ENCODE assay signal across 31 cellular contexts in the genomic region with DNA sequence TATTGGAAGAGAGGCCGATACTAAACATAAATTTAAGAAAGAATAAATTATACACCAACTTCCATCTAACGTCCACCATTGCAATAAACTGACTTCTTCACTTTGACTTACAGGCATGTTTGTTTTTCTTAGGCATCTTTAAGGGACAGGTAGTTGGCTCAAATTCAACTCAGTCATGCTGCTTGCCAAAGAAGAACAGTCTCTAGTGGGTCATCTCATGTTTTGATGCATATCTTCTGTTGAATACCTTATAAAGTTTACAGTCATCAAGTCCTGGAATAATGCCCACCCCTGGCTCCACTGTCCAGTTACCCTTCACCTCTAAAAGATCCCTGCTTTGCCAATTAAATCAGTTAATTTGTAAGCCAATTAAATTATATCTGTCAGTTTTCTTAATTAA.
"Had no signal": no experiment of that assay in that cellular context is flagged by ENCODE, and none has a peak within 500 bp of the region (broad histone marks: within the 10 kb centered on the region; RNA-seq: fewer than 3 reads in every experiment).

No MANE protein-coding gene starts in this region.

- H3K4me3 ChIP-seq: adrenal gland, body of pancreas, cardiac muscle cell, colonic mucosa, esophagus squamous epithelium, gastroesophageal sphincter, heart right ventricle, hepatocyte had no signal

- H3K27me3 Mint-ChIP-seq: activated CD4-positive, alpha-beta memory T cell treated with anti-CD3 and anti-CD28 coated beads for 36 hours; activated CD4-positive, alpha-beta T cell treated with anti-CD3 and anti-CD28 coated beads for 36 hours; activated CD4-positive, alpha-beta T cell treated with anti-CD3 and anti-CD28 coated beads, Interleukin-2, amount 10 ng/mL, durations not matched to agents 24 days and 14 days; activated CD8-positive, alpha-beta memory T cell treated with anti-CD3 and anti-CD28 coated beads, Interleukin-2, amount 10 ng/mL, durations not matched to agents 7 days and 5 days; activated naive CD4-positive, alpha-beta T cell treated with anti-CD3 and anti-CD28 coated beads, Interleukin-2, amount 50 U/mL, for 24 hours; activated naive CD8-positive, alpha-beta T cell treated with anti-CD3 and anti-CD28 coated beads for 36 hours; activated naive CD8-positive, alpha-beta T cell treated with anti-CD3 and anti-CD28 coated beads, Interleukin-2, amount 50 U/mL, for 24 hours had no signal

- H3K4me1 Mint-ChIP-seq: activated CD4-positive, alpha-beta T cell treated with anti-CD3 and anti-CD28 coated beads for 36 hours; activated CD4-positive, alpha-beta T cell treated with anti-CD3 and anti-CD28 coated beads, Interleukin-2, amount 10 ng/mL, durations not matched to agents 24 days and 14 days; activated CD8-positive, alpha-beta memory T cell treated with anti-CD3 and anti-CD28 coated beads, Interleukin-2, amount 10 ng/mL, durations not matched to agents 7 days and 5 days; activated naive CD4-positive, alpha-beta T cell treated with anti-CD3 and anti-CD28 coated beads, Interleukin-2, amount 50 U/mL, for 24 hours; activated naive CD8-positive, alpha-beta T cell treated with anti-CD3 and anti-CD28 coated beads for 36 hours; activated naive CD8-positive, alpha-beta T cell treated with anti-CD3 and anti-CD28 coated beads, Interleukin-2, amount 50 U/mL, for 24 hours had no signal

- DNase-seq: activated CD4-positive, alpha-beta memory T cell treated with anti-CD3 and anti-CD28 coated beads for 36 hours; activated CD4-positive, alpha-beta T cell treated with anti-CD3 and anti-CD28 coated beads for 36 hours; activated CD4-positive, alpha-beta T cell treated with anti-CD3 and anti-CD28 coated beads, Interleukin-2, amount 10 ng/mL, durations not matched to agents 24 days and 14 days; activated CD4-positive, CD25-positive, alpha-beta regulatory T cell; activated CD4-positive, CD25-positive, alpha-beta regulatory T cell treated with anti-CD3 and anti-CD28 coated beads, Interleukin-2, amount 50 U/mL, for 72 hours; activated CD8-positive, alpha-beta memory T cell treated with anti-CD3 and anti-CD28 coated beads, Interleukin-2, amount 10 ng/mL, durations not matched to agents 7 days and 5 days; activated CD8-positive, alpha-beta memory T cell treated with anti-CD3 and anti-CD28 coated beads, Interleukin-2, amount 50 U/mL, for 4 hours; activated CD8-positive, alpha-beta T cell treated with anti-CD3 and anti-CD28 coated beads, Interleukin-2, amount 10 ng/mL, durations not matched to agents 7 days and 5 days; activated effector memory CD4-positive, alpha-beta T cell treated with anti-CD3 and anti-CD28 coated beads, Interleukin-2, amount 50 U/mL, for 16 hours; activated naive CD4-positive, alpha-beta T cell treated with anti-CD3 and anti-CD28 coated beads for 36 hours; activated naive CD8-positive, alpha-beta T cell treated with anti-CD3 and anti-CD28 coated beads for 36 hours; activated naive CD8-positive, alpha-beta T cell treated with anti-CD3 and anti-CD28 coated beads, Interleukin-2, amount 50 U/mL, for 24 hours; activated T-cell treated with anti-CD3 and anti-CD28 coated beads, Interleukin-2, amount 50 U/mL, for 1 hour; activated T-cell treated with anti-CD3 and anti-CD28 coated beads, Interleukin-2, amount 50 U/mL, for 48 hours; adrenal gland; amygdala; aorta; body of pancreas; central memory CD4-positive, alpha-beta T cell; cerebellar nuclear complex; colonic mucosa; effector CD8-positive, alpha-beta T cell; esophagus squamous epithelium; foreskin melanocyte; heart right ventricle had no signal

- H3K4me3 Mint-ChIP-seq: activated CD4-positive, alpha-beta memory T cell treated with anti-CD3 and anti-CD28 coated beads for 36 hours; activated CD4-positive, alpha-beta T cell treated with anti-CD3 and anti-CD28 coated beads for 36 hours; activated CD4-positive, alpha-beta T cell treated with anti-CD3 and anti-CD28 coated beads, Interleukin-2, amount 10 ng/mL, durations not matched to agents 24 days and 14 days; activated CD8-positive, alpha-beta memory T cell treated with anti-CD3 and anti-CD28 coated beads, Interleukin-2, amount 10 ng/mL, durations not matched to agents 7 days and 5 days; activated CD8-positive, alpha-beta T cell treated with anti-CD3 and anti-CD28 coated beads, Interleukin-2, amount 10 ng/mL, durations not matched to agents 7 days and 5 days; activated naive CD4-positive, alpha-beta T cell treated with anti-CD3 and anti-CD28 coated beads for 36 hours; activated naive CD4-positive, alpha-beta T cell treated with anti-CD3 and anti-CD28 coated beads, Interleukin-2, amount 50 U/mL, for 24 hours; activated naive CD8-positive, alpha-beta T cell treated with anti-CD3 and anti-CD28 coated beads for 36 hours; activated naive CD8-positive, alpha-beta T cell treated with anti-CD3 and anti-CD28 coated beads, Interleukin-2, amount 50 U/mL, for 24 hours; activated T-helper 1 cell treated with anti-CD3 and anti-CD28 coated beads, Interleukin-12 subunit alpha, Interleukin-12 subunit beta, Interleukin-2, Interleukin-4 antibody, amounts not matched to agents 30 ng/mL and 10 ng/mL and 1 ng/mL, durations not matched to agents 14 hours and 24 hours and 36 hours had no signal

- H3K36me3 Mint-ChIP-seq: activated CD4-positive, alpha-beta memory T cell treated with anti-CD3 and anti-CD28 coated beads for 36 hours; activated CD8-positive, alpha-beta memory T cell treated with anti-CD3 and anti-CD28 coated beads, Interleukin-2, amount 10 ng/mL, durations not matched to agents 7 days and 5 days; activated naive CD4-positive, alpha-beta T cell treated with anti-CD3 and anti-CD28 coated beads, Interleukin-2, amount 50 U/mL, for 24 hours; activated naive CD8-positive, alpha-beta T cell treated with anti-CD3 and anti-CD28 coated beads for 36 hours had no signal

- H3K27ac Mint-ChIP-seq: activated CD4-positive, alpha-beta memory T cell treated with anti-CD3 and anti-CD28 coated beads for 36 hours; activated CD4-positive, alpha-beta T cell treated with anti-CD3 and anti-CD28 coated beads for 36 hours; activated CD4-positive, alpha-beta T cell treated with anti-CD3 and anti-CD28 coated beads, Interleukin-2, amount 10 ng/mL, durations not matched to agents 24 days and 14 days; activated CD8-positive, alpha-beta memory T cell treated with anti-CD3 and anti-CD28 coated beads, Interleukin-2, amount 10 ng/mL, durations not matched to agents 7 days and 5 days; activated CD8-positive, alpha-beta T cell treated with anti-CD3 and anti-CD28 coated beads, Interleukin-2, amount 10 ng/mL, durations not matched to agents 7 days and 5 days; activated naive CD4-positive, alpha-beta T cell treated with anti-CD3 and anti-CD28 coated beads for 36 hours; activated naive CD4-positive, alpha-beta T cell treated with anti-CD3 and anti-CD28 coated beads, Interleukin-2, amount 50 U/mL, for 24 hours; activated naive CD8-positive, alpha-beta T cell treated with anti-CD3 and anti-CD28 coated beads for 36 hours; activated naive CD8-positive, alpha-beta T cell treated with anti-CD3 and anti-CD28 coated beads, Interleukin-2, amount 50 U/mL, for 24 hours; activated T-helper 1 cell treated with anti-CD3 and anti-CD28 coated beads, Interleukin-12 subunit alpha, Interleukin-12 subunit beta, Interleukin-2, Interleukin-4 antibody, amounts not matched to agents 30 ng/mL and 10 ng/mL and 1 ng/mL, durations not matched to agents 14 hours and 24 hours and 36 hours; activated T-helper 2 cell treated with anti-CD3 and anti-CD28 coated beads, Interferon-gamma antibody, Interleukin-2, Interleukin-4, amounts not matched to agents 10 μg/mL and 5 μg/mL and 100 μg/mL, durations not matched to agents 14 hours and 24 hours and 36 hours had no signal

- H3K9me3 Mint-ChIP-seq: activated T-helper 1 cell treated with anti-CD3 and anti-CD28 coated beads, Interleukin-12 subunit alpha, Interleukin-12 subunit beta, Interleukin-2, Interleukin-4 antibody, amounts not matched to agents 30 ng/mL and 10 ng/mL and 1 ng/mL, durations not matched to agents 14 hours and 24 hours and 36 hours had no signal
